In the genomic region with DNA sequence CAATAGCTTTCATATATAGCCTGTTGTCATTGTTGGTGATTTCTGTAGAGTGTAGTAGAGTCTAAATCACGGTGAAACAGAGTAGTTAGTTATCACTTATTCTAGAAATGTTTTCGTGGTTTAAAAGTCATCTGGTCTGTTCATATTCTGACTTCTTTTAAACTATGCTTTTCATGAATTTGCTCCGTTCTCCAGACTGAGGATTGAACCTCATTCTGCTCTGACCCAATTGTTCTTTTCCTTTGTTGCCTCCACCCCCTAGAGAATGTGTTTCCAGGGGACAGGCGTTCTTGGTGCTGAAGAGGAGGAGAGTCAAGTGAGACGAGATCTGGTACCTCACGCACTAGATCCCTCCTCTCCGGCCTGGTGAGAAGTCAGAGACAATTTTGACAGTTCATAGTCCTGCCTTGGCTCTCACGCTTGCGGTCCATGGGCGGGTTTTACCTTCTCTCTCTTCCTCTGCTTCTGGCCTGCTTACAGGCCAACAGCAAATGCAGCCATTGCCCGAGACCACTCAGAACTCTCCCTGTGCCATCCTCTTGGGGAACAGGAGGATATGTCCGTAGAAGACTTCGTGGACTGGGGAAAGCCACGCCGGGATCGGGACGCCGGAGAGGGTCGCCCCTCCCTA, we compare ENCODE assay signal across 8 cellular contexts. TPM values are rescaled to one million over a fixed set of nuclear protein-coding genes. Genes with fewer than 3 reads are reported as not detected.
DNase-seq lines count a peak whose midpoint lies in the region; ATAC-seq, FAIRE-seq and TF ChIP-seq lines count a peak whose summit lies in the region.

No MANE protein-coding gene starts in this region.

- H3K4me1 Mint-ChIP-seq in CD4-positive, alpha-beta T cell (ENCODE audit: low read depth): peaks cover 58% of the 10 kb centered on the region

- POLR2A ChIA-PET in CD4-positive, alpha-beta T cell (lab: Charles Lee): interaction anchor here (0.7 to 2.7 kb wide), 4 partner anchors 16 to 1927 kb away, joined by 3 to 9 read pairs (median 3); partner anchors contain the start of gene AKIRIN2

- H3K36me3 Mint-ChIP-seq in CD4-positive, alpha-beta T cell (ENCODE audit: low read depth): peaks cover 28% of the 10 kb centered on the region

- ATAC-seq in CD4-positive, alpha-beta T cell (ENCODE audit: poor library complexity): peak; percentile 56
- peak; percentile 72 for ATAC-seq in GM18909 (IDR thresholded peaks at IDR 0.05; ENCODE audit: poor library complexity, unreplicated experiment)
- ATAC-seq in HG03097 (IDR thresholded peaks at IDR 0.05; ENCODE audit: low FRiP score, unreplicated experiment): peak; percentile 64
- ATAC-seq in activated CD4-positive, CD25-positive, alpha-beta regulatory T cell treated with anti-CD3 and anti-CD28 coated beads, Interleukin-2, amount 50 U/mL, for 24 hours: peak; percentile 67 to 68

- TF ChIP-seq CTCF in CD4-positive, alpha-beta T cell (IDR thresholded peaks at IDR 0.05): no peak
- no peak for TF ChIP-seq CTCF in D721Med (IDR thresholded peaks at IDR 0.05; ENCODE audit: insufficient read depth, missing control alignments)

- CTCF ChIA-PET in CD4-positive, alpha-beta T cell (lab: Charles Lee): interaction anchor here (1.1 to 1.2 kb wide), 2 partner anchors 12 to 238 kb away, joined by 3 read pairs; no protein-coding TSS in a partner anchor

- intact Hi-C loops in CD4-positive, alpha-beta T cell (cut with DNase I, micrococcal nuclease): loop anchor here (2.0 to 10.0 kb wide), 9 partner anchors 48 to 1930 kb away; partner anchors contain the start of genes AKIRIN2 (in 1 of the 2), CFAP206 (in 1 of the 2), PNRC1 (in 1 of the 2) and RARS2 (in 1 of the 2)

- peak overlapping the region; percentile 92 for H3K4me3 Mint-ChIP-seq in CD4-positive, alpha-beta T cell

- peak in 8 of 10 experiments; percentile 46 to 61 (median 50) for DNase-seq in CD4-positive, alpha-beta T cell
- DNase-seq in NCI-H2227 treated with DMSO at 0.1 percent for 48 hours (lab: John Stamatoyannopoulos, UW) (peak; percentile 77), epidermal melanocyte (ENCODE audit: insufficient read length, low spot score) (peak; percentile 34), myocyte (ENCODE audit: low read depth) (peak; percentile 85), D721Med (ENCODE audit: insufficient read length, low spot score) (no peak)

- H3K27me3 ChIP-seq in CD4-positive, alpha-beta T cell (ENCODE audit: control insufficient read depth, insufficient read depth, low read length): no peaks in the 10 kb centered on the region

- peak overlapping the region; percentile 88 for H3K27ac Mint-ChIP-seq in CD4-positive, alpha-beta T cell

- H3K27me3 Mint-ChIP-seq in CD4-positive, alpha-beta T cell: no peaks in the 10 kb centered on the region

- H3K9me3 ChIP-seq in CD4-positive, alpha-beta T cell (ENCODE audit: control insufficient read depth, low read length): no peaks in the 10 kb centered on the region

- FAIRE-seq in D721Med (lab: Jason Lieb, UNC): no peak

- peak overlapping the region; percentile 95 for H3K27ac ChIP-seq in CD4-positive, alpha-beta T cell (ENCODE audit: low read depth, low read length)

- no peaks in the 10 kb centered on the region for H3K9me3 Mint-ChIP-seq in CD4-positive, alpha-beta T cell

RNA-seq across cellular contexts. Expression of gene ZNF292, which starts 0.6 kb away (rescaled TPM):
- total RNA-seq in CD4-positive, alpha-beta T cell: 10 to 100 TPM; 81.5 to 82.5 TPM
- total RNA-seq in myocyte: 17.2 and 21.5 TPM in 2 replicates
- polyA plus RNA-seq in myocyte (2012): 5.3 TPM

RNA-seq across cellular contexts. Expression of gene CGA, which starts 59.9 kb away (rescaled TPM):
- total RNA-seq in CD4-positive, alpha-beta T cell: not detected
- total RNA-seq in myocyte: not detected in 2 replicates
- polyA plus RNA-seq in myocyte (2012): not detected
